In genomic region chr19:12825259-12826131, GRCh38 we compare ENCODE assay signal across 1 cellular context.
TF ChIP-seq lines count a peak whose summit lies in the region.

No MANE protein-coding gene starts in this region.

TF ChIP-seq in H1, 55 proteins besides CTCF, POLR2A, EP300 and RAD21:
- TF ChIP-seq GABPA (IDR thresholded peaks at IDR 0.05; ENCODE audit: borderline replicate concordance, insufficient read depth, low read length) (no peak), CEBPB (IDR thresholded peaks at IDR 0.05; ENCODE audit: low read depth, low read length) (no peak), RNF2 (IDR thresholded peaks at IDR 0.05; ENCODE audit: borderline replicate concordance, low read depth, low read length, missing control alignments, poor library complexity, severe bottlenecking) (no peak), CBX8 (IDR thresholded peaks at IDR 0.05; ENCODE audit: borderline replicate concordance, low read depth, low read length) (no peak), CTBP2 (IDR thresholded peaks at IDR 0.05; ENCODE audit: borderline replicate concordance, insufficient read depth, insufficient read length, low read length) (no peak), SIRT6 (IDR thresholded peaks at IDR 0.05; ENCODE audit: low read length) (no peak), SUZ12 (IDR thresholded peaks at IDR 0.05; ENCODE audit: low read length) (no peak), RBBP5 (IDR thresholded peaks at IDR 0.05; ENCODE audit: borderline replicate concordance, low read depth, low read length) (no peak), ATF3 (IDR thresholded peaks at IDR 0.05; ENCODE audit: insufficient read depth, low read depth, low read length) (no peak), EZH2 (IDR thresholded peaks at IDR 0.05; ENCODE audit: low read depth, low read length, severe bottlenecking) (no peak), TAF1 (IDR thresholded peaks at IDR 0.05; ENCODE audit: low read depth, low read length) (peak; percentile 81), POLR2AphosphoS5 (IDR thresholded peaks at IDR 0.05; ENCODE audit: low read depth, low read length) (peak; percentile 39; the same call in 1 of the 2 replicates), SP4 (IDR thresholded peaks at IDR 0.05; ENCODE audit: low read length) (peak; percentile 54; the same call in 1 of the 2 replicates), SIN3A (conservative IDR thresholded peaks at IDR 0.05 in 1 of 2, IDR thresholded peaks at IDR 0.05 in 1 of 2; ENCODE audit: low read depth in 1 of 2, low read length in 2 of 2) (0 out of 4 replicates have a peak, but pooled peaks of 1 of the 2 experiments have one; percentile 58), NANOG (IDR thresholded peaks at IDR 0.05; ENCODE audit: insufficient read depth, low read depth, low read length, poor library complexity, severe bottlenecking) (no peak), TCF12 (IDR thresholded peaks at IDR 0.05; ENCODE audit: low read depth, low read length) (0 out of 2 replicates have a peak, but pooled peaks have one; percentile 2), GTF2F1 (IDR thresholded peaks at IDR 0.05; ENCODE audit: borderline replicate concordance, low read depth, low read length) (no peak), ASH2L (IDR thresholded peaks at IDR 0.05; ENCODE audit: low read length) (peak; percentile 75), EGR1 (IDR thresholded peaks at IDR 0.05; ENCODE audit: borderline replicate concordance, low read depth, low read length) (no peak), FOSL1 (IDR thresholded peaks at IDR 0.05; ENCODE audit: insufficient read depth, low read depth, low read length) (no peak), BRCA1 (IDR thresholded peaks at IDR 0.05; ENCODE audit: low read depth, low read length) (no peak; the same call in 1 of the 2 replicates), SP2 (IDR thresholded peaks at IDR 0.05; ENCODE audit: low read length) (no peak), KDM1A (IDR thresholded peaks at IDR 0.05; ENCODE audit: borderline replicate concordance, low read length) (peak; percentile 41; the same call in 1 of the 2 replicates), ZNF274 (IDR thresholded peaks at IDR 0.05; ENCODE audit: borderline replicate concordance, extremely low read depth, low read length) (no peak), CHD1 (IDR thresholded peaks at IDR 0.05; ENCODE audit: low read depth, low read length) (no peak), SP1 (IDR thresholded peaks at IDR 0.05; ENCODE audit: low read depth, low read length) (peak; percentile 42; the same call in 1 of the 2 replicates), KDM5A (IDR thresholded peaks at IDR 0.05; ENCODE audit: low read length) (no peak), BACH1 (IDR thresholded peaks at IDR 0.05; ENCODE audit: low read length) (0 out of 2 replicates have a peak, but pooled peaks have one; percentile 42), CREB1 (IDR thresholded peaks at IDR 0.05) (peak; percentile 55; the same call in 1 of the 2 replicates), HDAC6 (IDR thresholded peaks at IDR 0.05; ENCODE audit: low read depth, low read length) (no peak), KDM4A (IDR thresholded peaks at IDR 0.05; ENCODE audit: low read depth, low read length, severe bottlenecking) (peak; percentile 73), USF2 (IDR thresholded peaks at IDR 0.05; ENCODE audit: low read length) (no peak), MAX (IDR thresholded peaks at IDR 0.05) (peak; percentile 88), SAP30 (IDR thresholded peaks at IDR 0.05; ENCODE audit: insufficient read depth, insufficient replicate concordance, low read length) (no peak), E2F6 (IDR thresholded peaks at IDR 0.05) (peak; percentile 88), CBX5 (IDR thresholded peaks at IDR 0.05; ENCODE audit: low read depth, low read length) (no peak), TEAD4 (IDR thresholded peaks at IDR 0.05; ENCODE audit: low read depth, low read length) (peak; percentile 52; the same call in 1 of the 2 replicates), PHF8 (conservative IDR thresholded peaks at IDR 0.05; ENCODE audit: low read depth, low read length) (peak; percentile 71), TBP (IDR thresholded peaks at IDR 0.05; ENCODE audit: low read depth, low read length) (peak; percentile 6; the same call in 1 of the 2 replicates), ATF2 (IDR thresholded peaks at IDR 0.05; ENCODE audit: low read length) (no peak; the same call in 1 of the 2 replicates), JUN (IDR thresholded peaks at IDR 0.05; ENCODE audit: low read depth, low read length) (no peak), HDAC2 (IDR thresholded peaks at IDR 0.05; ENCODE audit: borderline replicate concordance in 1 of 2, low read depth in 2 of 2, low read length in 2 of 2) (no peak), YY1 (IDR thresholded peaks at IDR 0.05; ENCODE audit: low read depth, low read length) (no peak), NRF1 (IDR thresholded peaks at IDR 0.05; ENCODE audit: low read depth, low read length) (no peak)
